In the genomic region with DNA sequence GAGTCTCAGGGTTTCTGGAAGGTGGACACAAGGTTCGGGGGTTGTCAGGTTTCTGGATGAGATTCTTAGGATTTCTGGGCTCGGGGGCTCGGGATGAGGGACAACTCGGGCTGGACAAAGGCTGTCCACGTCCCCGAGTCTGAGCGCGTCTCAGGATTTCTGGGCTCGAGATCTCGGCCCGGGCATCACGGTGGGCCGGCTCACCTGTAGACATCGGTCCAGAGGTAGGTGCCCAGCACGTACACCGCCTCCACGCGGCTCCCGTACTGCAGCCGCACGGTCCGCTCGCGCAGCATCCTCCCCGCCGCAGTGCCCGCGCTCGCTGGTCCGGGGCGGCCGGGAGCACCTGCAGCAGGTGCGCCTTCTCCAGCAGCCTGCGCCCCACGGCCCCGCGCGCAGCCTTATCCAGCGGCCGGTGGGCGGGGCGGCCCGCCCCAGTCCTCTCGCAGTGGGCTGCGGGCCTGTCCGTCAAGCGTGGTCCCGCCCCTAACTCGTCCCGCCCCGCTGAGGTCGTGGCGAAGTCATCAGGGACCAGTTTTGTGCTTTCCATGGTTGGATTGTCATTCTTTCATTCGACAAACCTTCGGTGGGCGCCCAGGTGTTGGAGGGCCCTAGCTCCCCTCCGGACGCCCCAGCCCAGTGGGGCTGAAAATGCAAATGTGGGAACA, we compare ENCODE assay signal across 9 cellular contexts. TPM values are rescaled to one million over a fixed set of nuclear protein-coding genes. Genes with fewer than 3 reads are reported as not detected.
DNase-seq lines count a peak whose midpoint lies in the region; ATAC-seq, FAIRE-seq and TF ChIP-seq lines count a peak whose summit lies in the region.
"Had no signal": no experiment of that assay in that cellular context is flagged by ENCODE, and none has a peak within 500 bp of the region (broad histone marks: within the 10 kb centered on the region; RNA-seq: fewer than 3 reads in every experiment).

A gene (minus strand): TSS at position 376 of the 668 bp plus-strand sequence. CDS start 80 bp downstream, at position 296.

- no peak within 1 kb of the TSS for H3K27ac Mint-ChIP-seq in activated naive CD4-positive, alpha-beta T cell treated with anti-CD3 and anti-CD28 coated beads, Interleukin-2, amount 50 U/mL, for 72 hours

- TF ChIP-seq POLR2A in transverse colon (IDR thresholded peaks at IDR 0.05), result peak; percentile 96

- DNase-seq in ELF-1 (ENCODE audit: low read depth, low spot score) (peak; percentile 63), RWPE1 (ENCODE audit: low spot score) (peak; percentile 92), cardiac muscle cell (ENCODE audit: low read depth in 1 of 2, low spot score in 1 of 2) (peak; percentile 54 to 81), pancreas (peak; percentile 63 to 88 (median 81)), transverse colon (peak; percentile 90), kidney glomerular epithelial cell (lab: John Stamatoyannopoulos, UW) (no peak)
- DNase-seq in activated naive CD4-positive, alpha-beta T cell treated with anti-CD3 and anti-CD28 coated beads, Interleukin-2, amount 50 U/mL, for 72 hours (ENCODE audit: low spot score in 2 of 2), result peak in 1 of 2 donors; percentile 72

- intact Hi-C loops in pancreas (cut with DNase I) (no loop called here), transverse colon (cut with DNase I; ENCODE audit: low total_unique reads) (no loop called here)

- FAIRE-seq in pancreas (lab: Jason Lieb, UNC), result no peak
- FAIRE-seq: TTC549 had no signal

- H3K36me3 Mint-ChIP-seq in activated naive CD4-positive, alpha-beta T cell treated with anti-CD3 and anti-CD28 coated beads, Interleukin-2, amount 50 U/mL, for 72 hours, result no peaks in the 10 kb centered on the region

- H3K9me3 Mint-ChIP-seq in activated naive CD4-positive, alpha-beta T cell treated with anti-CD3 and anti-CD28 coated beads, Interleukin-2, amount 50 U/mL, for 72 hours, result no peaks in the 10 kb centered on the region

- H3K9me3 ChIP-seq in cardiac muscle cell (ENCODE audit: low read depth) (no peaks in the 10 kb centered on the region), pancreas (no peaks in the 10 kb centered on the region), transverse colon (no peaks in the 10 kb centered on the region)

- no peak for TF ChIP-seq EP300 in transverse colon (IDR thresholded peaks at IDR 0.05; ENCODE audit: low read depth)

- H3K36me3 ChIP-seq in cardiac muscle cell (no peaks in the 10 kb centered on the region), pancreas (no peaks in the 10 kb centered on the region), transverse colon (no peaks in the 10 kb centered on the region)

- H3K27me3 ChIP-seq in cardiac muscle cell (peaks cover 53% of the 10 kb centered on the region), pancreas (no peaks in the 10 kb centered on the region), transverse colon (peaks cover 30% of the 10 kb centered on the region)

- CTCF ChIA-PET in RWPE1 (lab: Yijun Ruan, JAX), result interaction anchor here (1.5 kb wide), 1 partner anchor 117 kb away, joined by 3 read pairs; no protein-coding TSS in a partner anchor

- POLR2A ChIA-PET in RWPE1 (lab: Yijun Ruan, JAX; ENCODE audit: low non-redundant PET), result no interaction called here

- in situ Hi-C loops in transverse colon (cut with MboI; ENCODE audit: low pct_ligation_motif_present in 1 of 4, low pct_unique_long_range_greater_than_20kb in 1 of 4, low sequenced_read_pairs in 3 of 4), result no loop called here

- TF ChIP-seq CTCF in RWPE1 (conservative IDR thresholded peaks at IDR 0.05; ENCODE audit: low read depth) (no peak), cardiac muscle cell (IDR thresholded peaks at IDR 0.05; ENCODE audit: low read depth, low read length) (no peak), pancreas (IDR thresholded peaks at IDR 0.05) (no peak), transverse colon (IDR thresholded peaks at IDR 0.05) (no peak)

- ATAC-seq in HG03354 (IDR thresholded peaks at IDR 0.05; ENCODE audit: poor library complexity, severe bottlenecking, unreplicated experiment) (peak; percentile 73), pancreas (peak; percentile 89 to 92 (median 91))
- ATAC-seq in activated naive CD4-positive, alpha-beta T cell treated with anti-CD3 and anti-CD28 coated beads, Interleukin-2, amount 50 U/mL, for 72 hours, result peak; percentile 87 to 99

- 5 to 6% methylated on average over 50 to 58 of the region's 58 CpGs for WGBS in pancreas, 2 donors
- 4% methylated on average over 48 of the region's 58 CpGs; no CpG with 5 or more reads in 1 of the 2 donors for WGBS in transverse colon (ENCODE audit: low coverage in 1 of 2), 2 donors

- H3K4me1 ChIP-seq in cardiac muscle cell (ENCODE audit: low read depth) (peaks cover 23% of the 10 kb centered on the region), pancreas (peaks cover 0 to 3% (median 0%) of the 10 kb centered on the region in 3 donors), transverse colon (peaks cover 0 to 72% (median 29%) of the 10 kb centered on the region in 4 donors)

- H3K4me3 ChIP-seq in cardiac muscle cell (peak within 1 kb of the TSS; percentile 16), pancreas (peak within 1 kb of the TSS in 3 of 4 donors; percentile 10 to 34 (median 22)), transverse colon (peak within 1 kb of the TSS; percentile 23 to 69 (median 50))

- H3K27ac ChIP-seq in RWPE1 (no peak within 1 kb of the TSS; the same call in 1 of the 2 replicates), cardiac muscle cell (no peak within 1 kb of the TSS), pancreas (no peak within 1 kb of the TSS), transverse colon (peak within 1 kb of the TSS; percentile 57 to 80 (median 72))

RNA-seq across cellular contexts. Expression of the gene that starts here (rescaled TPM):
- total RNA-seq in activated naive CD4-positive, alpha-beta T cell treated with anti-CD3 and anti-CD28 coated beads, Interleukin-2, amount 50 U/mL, for 72 hours, result under 1 TPM; 0.11 to 0.12 TPM
- total RNA-seq in cardiac muscle cell, result 0.54 and 0.67 TPM in 2 replicates
- 0.11 and 0.46 TPM in 2 replicates for polyA plus RNA-seq in cardiac muscle cell
- 1 to 10 TPM in 3 of 6 donors, under 1 TPM in 3; 0.42 to 10.0 (median 1.1) TPM for total RNA-seq in pancreas
- polyA plus RNA-seq in pancreas, result under 1 TPM; 0.54 to 0.80 TPM
- total RNA-seq in transverse colon, result 100 to 1,000 TPM; 143 to 285 (median 238) TPM

Comparison
In these comparisons a context has a peak if more than half of its experiments do, and no peak if none do; other contexts are left out.
1. RNA of the gene that starts here (total RNA-seq): 143 to 285 TPM in transverse colon; 0.42 to 10.0 TPM in pancreas, 0.54 to 0.67 TPM in cardiac muscle cell and 0.11 to 0.12 TPM in activated naive CD4-positive, alpha-beta T cell treated with anti-CD3 and anti-CD28 coated beads, Interleukin-2, amount 50 U/mL, for 72 hours; every median in the first group is over 10 times any median in the second.
2. Peak in ATAC-seq in activated naive CD4-positive, alpha-beta T cell treated with anti-CD3 and anti-CD28 coated beads, Interleukin-2, amount 50 U/mL, for 72 hours; RNA of the gene not detected or under 1 TPM.
3. Peak in DNase-seq and H3K4me3 ChIP-seq in cardiac muscle cell; RNA of the gene not detected or under 1 TPM.
4. H3K27ac ChIP-seq: peak in transverse colon (4 of 4); none in RWPE1 (single experiment), cardiac muscle cell (single experiment) and pancreas (0 of 4).
5. Peak in every context shown above with its lines, with median percentiles within 50 percentile points of each other: ATAC-seq and H3K4me3 ChIP-seq.